19 cellular contexts compared by ENCODE assay signal in the genomic region with DNA sequence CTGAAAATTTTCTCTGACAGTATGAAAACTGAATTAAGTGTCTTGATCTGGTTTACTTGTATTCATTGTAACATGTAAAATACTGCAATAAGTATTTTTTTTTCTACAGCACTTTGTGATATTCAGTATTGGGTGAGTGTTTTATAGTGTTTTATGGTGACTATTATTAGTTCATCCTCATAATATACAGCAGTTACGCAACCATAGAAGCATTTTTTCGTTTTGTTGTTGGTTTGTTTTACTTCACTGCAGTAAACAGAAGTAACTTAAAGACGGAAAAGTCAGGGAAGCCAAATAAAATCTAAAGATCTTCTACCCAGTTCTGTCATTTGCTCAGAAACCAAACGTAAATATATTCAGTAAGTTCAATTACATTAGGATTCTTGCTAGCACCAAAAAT.
DNase-seq lines count a peak whose midpoint lies in the region; ATAC-seq, FAIRE-seq and TF ChIP-seq lines count a peak whose summit lies in the region.
"Had no signal": no experiment of that assay in that cellular context is flagged by ENCODE, and none has a peak within 500 bp of the region (broad histone marks: within the 10 kb centered on the region; RNA-seq: fewer than 3 reads in every experiment).

No MANE protein-coding gene starts in this region.

- no peak overlapping the region for H4K91ac ChIP-seq in H1 (replicated peaks; ENCODE audit: insufficient read length, low read length)

- no peak overlapping the region for H3K4me2 ChIP-seq in H1 (ENCODE audit: insufficient read depth in 1 of 2, low read depth in 2 of 2, low read length in 2 of 2)
- H3K4me2 ChIP-seq: A549 had no signal

- H3K23ac ChIP-seq in H1 (ENCODE audit: insufficient read length) = no peak overlapping the region

- H3K79me1 ChIP-seq in H1 (ENCODE audit: low read depth, low read length) = no peaks in the 10 kb centered on the region

- no peak for TF ChIP-seq CTCF in D721Med (IDR thresholded peaks at IDR 0.05; ENCODE audit: insufficient read depth, missing control alignments)
- no peak for TF ChIP-seq CTCF in H1 (IDR thresholded peaks at IDR 0.05; ENCODE audit: control extremely low read depth in 1 of 3, insufficient read depth in 1 of 3, low read depth in 1 of 3, low read length in 3 of 3)

- FAIRE-seq in D721Med (lab: Jason Lieb, UNC) = peak; percentile 89
- FAIRE-seq in H1 (lab: Jason Lieb, UNC) = no peak
- FAIRE-seq: A549, GM12892 had no signal

- no peak overlapping the region for H3K18ac ChIP-seq in H1 (ENCODE audit: extremely low read depth, low read length)

- H3K4me1 ChIP-seq in H1 (replicated peaks in 1 of 4; ENCODE audit: control insufficient read depth in 3 of 4, insufficient read depth in 4 of 4, low read length in 3 of 4) = no peaks in the 10 kb centered on the region
- H3K4me1 ChIP-seq: A549 had no signal

- CTCF ChIA-PET in H1 (lab: Charles Lee; ENCODE audit: partially characterized antibody) = no interaction called here

- H2BK15ac ChIP-seq in H1 (ENCODE audit: low read length) = no peak overlapping the region

- no peaks in the 10 kb centered on the region for H3K27me3 ChIP-seq in H1 (replicated peaks in 1 of 4; ENCODE audit: control insufficient read depth in 3 of 4, extremely low read depth in 1 of 4, insufficient read depth in 3 of 4, low read length in 3 of 4)

- 91% methylated on average over 4 of the region's 4 CpGs; no CpG with 5 or more reads in 1 of the 2 experiments for WGBS in H1 (ENCODE audit: extremely low coverage in 1 of 2, insufficient coverage in 1 of 2, insufficient read length in 1 of 2, insufficient replicate concordance in 2 of 2, low coverage in 1 of 2, low lambda C conversion rate in 2 of 2, missing lambda C conversion rate in 1 of 2), 2 experiments

- DNase-seq in D721Med (ENCODE audit: insufficient read length, low spot score) (no peak), H1 (ENCODE audit: low read depth in 1 of 2, low spot score in 2 of 2) (no peak), HuH-7 (ENCODE audit: low spot score) (no peak)
- DNase-seq: 8988T; ACHN; C1 segment of cervical spinal cord; Calu3; CD4-positive, alpha-beta memory T cell; COR-L47; DMS153; DND-41; GOT3; H7; HCEC 1CT had no signal

- H3K23me2 ChIP-seq in H1 (ENCODE audit: low read depth, low read length) = no peaks in the 10 kb centered on the region

- no peaks in the 10 kb centered on the region for H3K79me2 ChIP-seq in H1 (ENCODE audit: control insufficient read depth in 1 of 2, insufficient read depth in 2 of 2, low read length in 2 of 2)

- no peaks in the 10 kb centered on the region for H3K9me3 ChIP-seq in H1 (ENCODE audit: insufficient read depth in 2 of 2, low read depth in 1 of 2, low read length in 1 of 2)
- H3K9me3 ChIP-seq: A549 had no signal

- TF ChIP-seq EP300 in Ishikawa (IDR thresholded peaks at IDR 0.05; ENCODE audit: borderline replicate concordance) (no peak), H1 (IDR thresholded peaks at IDR 0.05; ENCODE audit: borderline replicate concordance in 1 of 2, low read depth in 2 of 2, low read length in 2 of 2) (no peak)

- TF ChIP-seq RAD21 in Ishikawa (IDR thresholded peaks at IDR 0.05; ENCODE audit: low read depth) (no peak), H1 (IDR thresholded peaks at IDR 0.05 in 1 of 2, conservative IDR thresholded peaks at IDR 0.05 in 1 of 2; ENCODE audit: low read depth in 2 of 2, low read length in 2 of 2) (no peak)

- no peak overlapping the region for H2BK5ac ChIP-seq in H1 (ENCODE audit: low read depth, low read length)

- H3K9ac ChIP-seq in H1 (replicated peaks in 1 of 4; ENCODE audit: extremely low read depth in 1 of 4, low read depth in 3 of 4, low read length in 3 of 4) = no peak overlapping the region

- no peaks in the 10 kb centered on the region for H4K20me1 ChIP-seq in H1 (replicated peaks in 1 of 2; ENCODE audit: control insufficient read depth in 1 of 2, insufficient read depth in 2 of 2, low read length in 2 of 2)

- H3K14ac ChIP-seq in H1 (ENCODE audit: insufficient read length) = no peak overlapping the region

- H2AFZ ChIP-seq in H1 (ENCODE audit: low read length) = no peak overlapping the region

- no peak overlapping the region for H2BK12ac ChIP-seq in H1 (ENCODE audit: low read depth, low read length)

- no peak overlapping the region for H2BK120ac ChIP-seq in H1 (replicated peaks; ENCODE audit: low read depth, low read length)

- H3K4ac ChIP-seq in H1 (replicated peaks; ENCODE audit: insufficient read length, low read depth, low read length) = no peak overlapping the region

- no peak overlapping the region for H3K4me3 ChIP-seq in H1 (ENCODE audit: extremely low read depth in 1 of 4, insufficient read depth in 2 of 4, low read depth in 3 of 4, low read length in 4 of 4)
- H3K4me3 ChIP-seq: A549 had no signal

- no peak for TF ChIP-seq POLR2A in H1 (IDR thresholded peaks at IDR 0.05; ENCODE audit: control extremely low read depth in 1 of 2, low read depth in 2 of 2, low read length in 2 of 2)

- H3K27ac ChIP-seq in H1 (ENCODE audit: low read depth, low read length) = no peak overlapping the region
- H3K27ac ChIP-seq: A549 had no signal

- POLR2A ChIA-PET in H1 (lab: Charles Lee; ENCODE audit: partially characterized antibody) = no interaction called here

- no peak overlapping the region for H2AK5ac ChIP-seq in H1 (ENCODE audit: low read depth, low read length)

- no peak overlapping the region for H2BK20ac ChIP-seq in H1 (ENCODE audit: low read length)

- H3K36me3 ChIP-seq in H1 (ENCODE audit: control insufficient read depth in 2 of 4, insufficient read depth in 4 of 4, low read length in 3 of 4) = no peaks in the 10 kb centered on the region; a peak in 1 of 8 replicates

- no peak overlapping the region for H3K56ac ChIP-seq in H1 (replicated peaks; ENCODE audit: insufficient read length, low read depth, low read length)

- H4K8ac ChIP-seq in H1 (ENCODE audit: extremely low read depth, insufficient read depth, low read length) = no peak overlapping the region

- no peak overlapping the region for H4K5ac ChIP-seq in H1 (ENCODE audit: insufficient read length, low read depth, low read length)

- ATAC-seq in HG03045 (IDR thresholded peaks at IDR 0.05; ENCODE audit: unreplicated experiment) (no peak), GM18873 (IDR thresholded peaks at IDR 0.05; ENCODE audit: low FRiP score, unreplicated experiment) (no peak)
- ATAC-seq: A549 had no signal

TF ChIP-seq in Ishikawa, 13 proteins besides CTCF, POLR2A, EP300 and RAD21:
- no peak for TF ChIP-seq FOXM1 (IDR thresholded peaks at IDR 0.05; ENCODE audit: borderline replicate concordance, low read depth)
- TF ChIP-seq CEBPB (IDR thresholded peaks at IDR 0.05) = peak; percentile 14; the same call in 1 of the 2 replicates
TF ChIP-seq in Ishikawa: peak in this region for 1.

TF ChIP-seq in H1, 55 proteins besides CTCF, POLR2A, EP300 and RAD21:
- TF ChIP-seq CTBP2 (IDR thresholded peaks at IDR 0.05; ENCODE audit: borderline replicate concordance, insufficient read depth, insufficient read length, low read length) = no peak
- TF ChIP-seq CEBPB (IDR thresholded peaks at IDR 0.05; ENCODE audit: low read depth, low read length) = peak; percentile 64; the same call in 1 of the 2 replicates
